Comparison of ENCODE assay signal across 8 cellular contexts in genomic region chr17:38296834-38297517, GRCh38. TPM values are rescaled to one million over a fixed set of nuclear protein-coding genes. Genes with fewer than 3 reads are reported as not detected.
DNase-seq lines count a peak whose midpoint lies in the region; ATAC-seq and TF ChIP-seq lines count a peak whose summit lies in the region.
"Not testable (repeated sequence)": the region's sequence is repeated elsewhere in the genome, so short reads cannot be mapped to it uniquely, and the experiment has no call there.

Gene MRPL45, plus strand, starts transcription at chr17:38297168. Its CDS starts 16 bp downstream, at chr17:38297184.

- not testable (repeated sequence) for H3F3A ChIP-seq in SU-DHL-6 (ENCODE audit: insufficient read depth)

- intact Hi-C loops in head of caudate nucleus (cut with DNase I) = not testable (repeated sequence)

- not testable (repeated sequence) for H3K27me3 Mint-ChIP-seq in activated naive CD8-positive, alpha-beta T cell treated with anti-CD3 and anti-CD28 coated beads, Interleukin-2, amount 10 ng/mL, durations not matched to agents 7 days and 5 days; osteocyte (ENCODE audit: unreplicated experiment)

- H3K9me3 ChIP-seq in SU-DHL-6 (ENCODE audit: insufficient read depth, low read length); thoracic aorta: not testable (repeated sequence)

- peak within 1 kb of the TSS; percentile 48 for H3K4me3 ChIP-seq in GM12875 (ENCODE audit: low read depth, low read length)
- peak within 1 kb of the TSS; percentile 49 for H3K4me3 ChIP-seq in SU-DHL-6 (ENCODE audit: insufficient read depth, low read length, poor library complexity, severe bottlenecking)
- peak within 1 kb of the TSS; percentile 77 for H3K4me3 ChIP-seq in thoracic aorta

- H3K4me1 ChIP-seq in thoracic aorta (ENCODE audit: control insufficient read depth in 1 of 2, low read depth in 2 of 2) = not testable (repeated sequence)

- not testable (repeated sequence) for H3K9me3 Mint-ChIP-seq in activated naive CD8-positive, alpha-beta T cell treated with anti-CD3 and anti-CD28 coated beads, Interleukin-2, amount 10 ng/mL, durations not matched to agents 7 days and 5 days; osteocyte (ENCODE audit: unreplicated experiment)

- not testable (repeated sequence) for H3K27ac ChIP-seq in SU-DHL-6 (ENCODE audit: low read depth, low read length)
- peak within 1 kb of the TSS in 1 of 2 donors; percentile 20 for H3K27ac ChIP-seq in thoracic aorta

- H3K4me2 ChIP-seq in SU-DHL-6 (ENCODE audit: low read depth, low read length, poor library complexity, severe bottlenecking) = peak within 1 kb of the TSS; percentile 36

- not testable (repeated sequence) for H3K4me1 Mint-ChIP-seq in activated naive CD8-positive, alpha-beta T cell treated with anti-CD3 and anti-CD28 coated beads, Interleukin-2, amount 10 ng/mL, durations not matched to agents 7 days and 5 days; osteocyte (ENCODE audit: unreplicated experiment)

- peak; percentile 95 for ATAC-seq in HG02763 (IDR thresholded peaks at IDR 0.05; ENCODE audit: unreplicated experiment)
- peak; percentile 95 for ATAC-seq in activated naive CD8-positive, alpha-beta T cell treated with anti-CD3 and anti-CD28 coated beads, Interleukin-2, amount 10 ng/mL, durations not matched to agents 7 days and 5 days (ENCODE audit: low read depth)
- ATAC-seq in thoracic aorta (ENCODE audit: insufficient number of reproducible peaks, low FRiP score, low read depth) = peak; percentile 98

- H4K20me1 ChIP-seq in SU-DHL-6 (ENCODE audit: low read depth, low read length) = not testable (repeated sequence)

- TF ChIP-seq CTCF in GM12875 (IDR thresholded peaks at IDR 0.05; ENCODE audit: borderline replicate concordance, insufficient read depth, low read depth, low read length); SU-DHL-6 (IDR thresholded peaks at IDR 0.05; ENCODE audit: insufficient read depth, low read length, poor library complexity, severe bottlenecking); osteocyte (IDR thresholded peaks at IDR 0.05); thoracic aorta (IDR thresholded peaks at IDR 0.05): not testable (repeated sequence)

- peak within 1 kb of the TSS; percentile 41 for H3K9ac ChIP-seq in SU-DHL-6 (ENCODE audit: low read length)

- H3K36me3 Mint-ChIP-seq in activated naive CD8-positive, alpha-beta T cell treated with anti-CD3 and anti-CD28 coated beads, Interleukin-2, amount 10 ng/mL, durations not matched to agents 7 days and 5 days; osteocyte (ENCODE audit: unreplicated experiment): not testable (repeated sequence)

- H3K36me3 ChIP-seq in SU-DHL-6 (ENCODE audit: low read length); thoracic aorta: not testable (repeated sequence)

- POLR2A ChIA-PET in activated naive CD8-positive, alpha-beta T cell treated with anti-CD3 and anti-CD28 coated beads, Interleukin-2, amount 10 ng/mL, durations not matched to agents 7 days and 5 days (lab: Charles Lee) = not testable (repeated sequence)

- H3K27ac Mint-ChIP-seq in activated naive CD8-positive, alpha-beta T cell treated with anti-CD3 and anti-CD28 coated beads, Interleukin-2, amount 10 ng/mL, durations not matched to agents 7 days and 5 days = peak within 1 kb of the TSS; percentile 94
- H3K27ac Mint-ChIP-seq in osteocyte (ENCODE audit: unreplicated experiment) = peak within 1 kb of the TSS; percentile 96

- H2AFZ ChIP-seq in SU-DHL-6 (ENCODE audit: low read depth, low read length, severe bottlenecking) = peak within 1 kb of the TSS; percentile 32

- not testable (repeated sequence) for H3K27me3 ChIP-seq in SU-DHL-6 (ENCODE audit: low read length); thoracic aorta (replicated peaks; ENCODE audit: insufficient read depth)

- not testable (repeated sequence) for H3K9me2 ChIP-seq in SU-DHL-6 (replicated peaks; ENCODE audit: insufficient read depth, low read length)

- peak within 1 kb of the TSS; percentile 92 for H3K4me3 Mint-ChIP-seq in activated naive CD8-positive, alpha-beta T cell treated with anti-CD3 and anti-CD28 coated beads, Interleukin-2, amount 10 ng/mL, durations not matched to agents 7 days and 5 days
- peak within 1 kb of the TSS; percentile 96 for H3K4me3 Mint-ChIP-seq in osteocyte (ENCODE audit: unreplicated experiment)

- not testable (repeated sequence) for H3K79me2 ChIP-seq in SU-DHL-6 (ENCODE audit: insufficient read depth, low read length)

- DNase-seq in NCI-H1417 (lab: John Stamatoyannopoulos, UW) (peak; percentile 95 to 98 (median 96)), head of caudate nucleus (peak; percentile 93 to 99 (median 97)), osteocyte (ENCODE audit: extremely low spot score, unreplicated experiment) (peak; percentile 99), thoracic aorta (ENCODE audit: low spot score) (peak; percentile 74)
- DNase-seq in activated naive CD8-positive, alpha-beta T cell treated with anti-CD3 and anti-CD28 coated beads, Interleukin-2, amount 10 ng/mL, durations not matched to agents 7 days and 5 days = peak; percentile 96

RNA-seq across cellular contexts. Expression of gene MRPL45, which starts in this region (rescaled TPM):
- 10 to 100 TPM; 21.4 to 22.3 TPM for total RNA-seq in activated naive CD8-positive, alpha-beta T cell treated with anti-CD3 and anti-CD28 coated beads, Interleukin-2, amount 10 ng/mL, durations not matched to agents 7 days and 5 days
- 38.2 and 40.2 TPM in 2 replicates for total RNA-seq in osteocyte
- 10 to 100 TPM in 1 of 2 donors, 1 to 10 TPM in 1; 9.0 to 10.7 TPM for total RNA-seq in thoracic aorta
